ENCODE assay signal across 8 cellular contexts in the genomic region with DNA sequence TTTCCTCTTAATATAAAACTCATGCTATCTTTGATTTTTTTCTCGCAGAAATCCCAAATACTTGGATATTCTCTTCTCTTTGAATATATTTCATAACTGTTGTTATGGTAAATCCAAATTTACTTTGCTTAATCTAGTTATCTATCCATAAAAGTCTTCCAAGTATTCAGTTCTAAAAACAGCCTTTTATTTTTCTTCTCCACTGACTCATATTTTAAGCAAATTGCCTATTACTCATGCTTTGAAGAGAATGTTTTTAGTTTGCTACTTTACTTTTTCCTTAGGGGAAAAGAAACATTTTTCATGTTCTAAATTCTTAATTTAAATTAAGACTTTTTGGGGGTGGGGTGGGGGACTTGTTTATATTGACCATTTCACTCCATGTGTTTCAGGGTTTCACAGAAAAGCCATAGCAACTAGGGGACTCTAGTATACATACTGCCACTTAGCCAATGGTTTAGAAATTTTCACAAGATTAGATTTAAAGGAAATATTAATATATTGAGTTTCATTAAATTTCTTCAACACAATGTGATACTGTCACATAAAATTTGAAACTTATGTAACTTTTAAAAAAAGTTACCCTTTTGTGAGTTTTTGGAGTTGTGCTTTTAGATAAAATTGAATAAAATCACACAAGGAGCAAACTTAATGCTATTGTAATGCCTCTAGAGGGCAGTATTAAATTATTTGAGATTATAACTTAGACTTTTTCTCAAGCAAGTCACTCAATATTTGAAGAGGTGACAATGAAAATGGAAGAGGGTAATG.
DNase-seq lines count a peak whose midpoint lies in the region; ATAC-seq, FAIRE-seq and TF ChIP-seq lines count a peak whose summit lies in the region.

No MANE protein-coding gene starts in this region.

- H3K4me2 ChIP-seq in endothelial cell of umbilical vein (ENCODE audit: insufficient read depth, low read length) (no peak overlapping the region), smooth muscle cell (peak overlapping the region; percentile 18)

- DNase-seq in BJ (ENCODE audit: low read depth): no peak
- DNase-seq in NCI-H69 (lab: John Stamatoyannopoulos, UW): peak; percentile 80
- peak; percentile 28 for DNase-seq in endothelial cell of umbilical vein (ENCODE audit: low read depth, low spot score)
- DNase-seq in smooth muscle cell (lab: John Stamatoyannopoulos, UW; ENCODE audit: unreplicated experiment): no peak
- DNase-seq in OCI-M2 (lab: John Stamatoyannopoulos, UW; ENCODE audit: unreplicated experiment): no peak

- no peaks in the 10 kb centered on the region for H3K9me3 Mint-ChIP-seq in stimulated activated memory B cell treated with anti-CD40 and anti-IgM and Interleukin-4, amounts not matched to agents 10 μg/mL and 1 μg/mL and 100 μg/mL, for 72 hours

- no peaks in the 10 kb centered on the region for H3F3A ChIP-seq in smooth muscle cell (ENCODE audit: low read depth)

- no peaks in the 10 kb centered on the region for H3K27me3 Mint-ChIP-seq in stimulated activated memory B cell treated with anti-CD40 and anti-IgM and Interleukin-4, amounts not matched to agents 10 μg/mL and 1 μg/mL and 100 μg/mL, for 72 hours

- no peaks in the 10 kb centered on the region for H3K9me3 ChIP-seq in endothelial cell of umbilical vein (replicated peaks; ENCODE audit: control insufficient read depth, insufficient read depth, low read length)
- no peaks in the 10 kb centered on the region for H3K9me3 ChIP-seq in smooth muscle cell (replicated peaks; ENCODE audit: low read depth)

- POLR2A ChIA-PET in BJ (lab: Charles Lee) (no interaction called here), endothelial cell of umbilical vein (lab: Charles Lee) (no interaction called here)

- CTCF ChIA-PET in BJ (lab: Yijun Ruan, JAX): interaction anchor here (0.6 to 1.5 kb wide), 4 partner anchors 17 to 1795 kb away, joined by 3 to 6 read pairs (median 3); no protein-coding TSS in a partner anchor
- CTCF ChIA-PET in endothelial cell of umbilical vein (lab: Charles Lee): interaction anchor here (0.6 to 1.9 kb wide), 18 partner anchors 8 to 1983 kb away, joined by 3 to 10 read pairs (median 3); no protein-coding TSS in a partner anchor

- intact Hi-C loops in endothelial cell of umbilical vein (cut with micrococcal nuclease): loop anchor here (5.0 kb wide), 2 partner anchors 427 to 1978 kb away; no protein-coding TSS in a partner anchor

- no peaks in the 10 kb centered on the region for H3K36me3 Mint-ChIP-seq in stimulated activated memory B cell treated with anti-CD40 and anti-IgM and Interleukin-4, amounts not matched to agents 10 μg/mL and 1 μg/mL and 100 μg/mL, for 72 hours

- no peak overlapping the region for H3K9ac ChIP-seq in endothelial cell of umbilical vein (replicated peaks; ENCODE audit: extremely low read depth, insufficient read depth, low read length)
- no peak overlapping the region for H3K9ac ChIP-seq in smooth muscle cell (ENCODE audit: low read depth)

- no peaks in the 10 kb centered on the region for H4K20me1 ChIP-seq in endothelial cell of umbilical vein (replicated peaks; ENCODE audit: control insufficient read depth, extremely low read depth, insufficient read depth, low read length)
- no peaks in the 10 kb centered on the region for H4K20me1 ChIP-seq in smooth muscle cell (ENCODE audit: low read depth)

- H3K4me3 ChIP-seq in BJ (ENCODE audit: low read depth, low read length) (no peak overlapping the region), endothelial cell of umbilical vein (replicated peaks in 1 of 3; ENCODE audit: insufficient read depth in 1 of 3, low read depth in 1 of 3, low read length in 3 of 3) (no peak overlapping the region), smooth muscle cell (no peak overlapping the region)

- no peaks in the 10 kb centered on the region for H3K36me3 ChIP-seq in BJ (ENCODE audit: control insufficient read depth, insufficient read depth, low read length)
- no peaks in the 10 kb centered on the region for H3K36me3 ChIP-seq in endothelial cell of umbilical vein (ENCODE audit: control insufficient read depth in 2 of 2, extremely low read depth in 1 of 2, insufficient read depth in 2 of 2, low read length in 2 of 2)
- H3K36me3 ChIP-seq in smooth muscle cell (ENCODE audit: low read depth): no peaks in the 10 kb centered on the region

- ATAC-seq in GM21619 (IDR thresholded peaks at IDR 0.05; ENCODE audit: unreplicated experiment): peak; percentile 57
- ATAC-seq in stimulated activated memory B cell treated with anti-CD40 and anti-IgM and Interleukin-4, amounts not matched to agents 10 μg/mL and 1 μg/mL and 100 μg/mL, for 72 hours: no peak
- ATAC-seq in HG02678 (IDR thresholded peaks at IDR 0.05; ENCODE audit: unreplicated experiment): no peak

- no peak overlapping the region for H2AFZ ChIP-seq in endothelial cell of umbilical vein (ENCODE audit: low read depth, low read length)
- no peak overlapping the region for H2AFZ ChIP-seq in smooth muscle cell (ENCODE audit: low read depth)

- H3K27me3 ChIP-seq in BJ (ENCODE audit: control insufficient read depth, insufficient read depth, low read length): no peaks in the 10 kb centered on the region; the same call in 1 of the 2 replicates
- no peaks in the 10 kb centered on the region for H3K27me3 ChIP-seq in endothelial cell of umbilical vein (ENCODE audit: control insufficient read depth in 2 of 2, insufficient read depth in 2 of 2, low read length in 2 of 2)
- H3K27me3 ChIP-seq in smooth muscle cell (ENCODE audit: low read depth): no peaks in the 10 kb centered on the region

- TF ChIP-seq CTCF in BJ (IDR thresholded peaks at IDR 0.05; ENCODE audit: insufficient read depth, low read depth, low read length) (peak; percentile 46), endothelial cell of umbilical vein (IDR thresholded peaks at IDR 0.05; ENCODE audit: extremely low read depth in 1 of 2, insufficient read depth in 1 of 2, low read depth in 1 of 2, low read length in 2 of 2) (peak in 1 of 2 donors; percentile 25), smooth muscle cell (IDR thresholded peaks at IDR 0.05; ENCODE audit: borderline replicate concordance, insufficient read depth, poor library complexity, severe bottlenecking) (peak; percentile 74)

- no peaks in the 10 kb centered on the region for H3K9me1 ChIP-seq in endothelial cell of umbilical vein (replicated peaks; ENCODE audit: control insufficient read depth, extremely low read depth, insufficient read depth, low read length)

- BruUV-seq in endothelial cell of umbilical vein (replicated peaks; lab: Mats Ljungman, UMichigan): no TSS peak

- H3K27ac ChIP-seq in endothelial cell of umbilical vein (ENCODE audit: insufficient read depth, low read depth, low read length): no peak overlapping the region
- H3K27ac ChIP-seq in smooth muscle cell (ENCODE audit: low read depth): no peak overlapping the region

- FAIRE-seq in endothelial cell of umbilical vein (lab: Jason Lieb, UNC): no peak

- H3K4me3 Mint-ChIP-seq in stimulated activated memory B cell treated with anti-CD40 and anti-IgM and Interleukin-4, amounts not matched to agents 10 μg/mL and 1 μg/mL and 100 μg/mL, for 72 hours: no peak overlapping the region

- no peak overlapping the region for H3K27ac Mint-ChIP-seq in stimulated activated memory B cell treated with anti-CD40 and anti-IgM and Interleukin-4, amounts not matched to agents 10 μg/mL and 1 μg/mL and 100 μg/mL, for 72 hours

- H3K4me1 ChIP-seq in endothelial cell of umbilical vein (ENCODE audit: control insufficient read depth, extremely low read depth, insufficient read depth, low read length) (no peaks in the 10 kb centered on the region), smooth muscle cell (ENCODE audit: low read depth) (no peaks in the 10 kb centered on the region)

- 91% methylated on average over 1 of the region's 1 CpG for WGBS in smooth muscle cell (ENCODE audit: low lambda C conversion rate)

- H3K79me2 ChIP-seq in endothelial cell of umbilical vein (ENCODE audit: control insufficient read depth, insufficient read depth, low read length) (no peaks in the 10 kb centered on the region), smooth muscle cell (ENCODE audit: low read depth) (no peaks in the 10 kb centered on the region)

- H3K4me1 Mint-ChIP-seq in stimulated activated memory B cell treated with anti-CD40 and anti-IgM and Interleukin-4, amounts not matched to agents 10 μg/mL and 1 μg/mL and 100 μg/mL, for 72 hours: no peaks in the 10 kb centered on the region

- TF ChIP-seq POLR2A in endothelial cell of umbilical vein (IDR thresholded peaks at IDR 0.05; ENCODE audit: low read depth, low read length): no peak

- dilution Hi-C loops in endothelial cell of umbilical vein (cut with MboI; ENCODE audit: extremely low pct_ligation_motif_present, low sequenced_read_pairs): no loop called here

TF ChIP-seq in endothelial cell of umbilical vein, 7 proteins besides CTCF, POLR2A, EP300 and RAD21:
- TF ChIP-seq MYC (IDR thresholded peaks at IDR 0.05; ENCODE audit: low read depth, low read length): no peak
- TF ChIP-seq, protein P1, sequence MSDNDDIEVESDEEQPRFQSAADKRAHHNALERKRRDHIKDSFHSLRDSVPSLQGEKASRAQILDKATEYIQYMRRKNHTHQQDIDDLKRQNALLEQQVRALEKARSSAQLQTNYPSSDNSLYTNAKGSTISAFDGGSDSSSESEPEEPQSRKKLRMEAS (IDR thresholded peaks at IDR 0.05; ENCODE audit: insufficient read depth, insufficient read length): no peak
- no peak for TF ChIP-seq EZH2 (IDR thresholded peaks at IDR 0.05; ENCODE audit: borderline replicate concordance, low read depth, low read length, severe bottlenecking)
- no peak for TF ChIP-seq GATA2 (IDR thresholded peaks at IDR 0.05; ENCODE audit: insufficient read depth, insufficient read length, low read depth, low read length)
TF ChIP-seq in endothelial cell of umbilical vein: peak in this region for 0.

Comparison
In these comparisons a context has a peak if more than half of its experiments do, and no peak if none do; other contexts are left out.
1. DNase-seq: peak in NCI-H69 (single experiment) and endothelial cell of umbilical vein (single experiment); none in BJ (single experiment), smooth muscle cell (single experiment) and OCI-M2 (single experiment).